In the genomic region with DNA sequence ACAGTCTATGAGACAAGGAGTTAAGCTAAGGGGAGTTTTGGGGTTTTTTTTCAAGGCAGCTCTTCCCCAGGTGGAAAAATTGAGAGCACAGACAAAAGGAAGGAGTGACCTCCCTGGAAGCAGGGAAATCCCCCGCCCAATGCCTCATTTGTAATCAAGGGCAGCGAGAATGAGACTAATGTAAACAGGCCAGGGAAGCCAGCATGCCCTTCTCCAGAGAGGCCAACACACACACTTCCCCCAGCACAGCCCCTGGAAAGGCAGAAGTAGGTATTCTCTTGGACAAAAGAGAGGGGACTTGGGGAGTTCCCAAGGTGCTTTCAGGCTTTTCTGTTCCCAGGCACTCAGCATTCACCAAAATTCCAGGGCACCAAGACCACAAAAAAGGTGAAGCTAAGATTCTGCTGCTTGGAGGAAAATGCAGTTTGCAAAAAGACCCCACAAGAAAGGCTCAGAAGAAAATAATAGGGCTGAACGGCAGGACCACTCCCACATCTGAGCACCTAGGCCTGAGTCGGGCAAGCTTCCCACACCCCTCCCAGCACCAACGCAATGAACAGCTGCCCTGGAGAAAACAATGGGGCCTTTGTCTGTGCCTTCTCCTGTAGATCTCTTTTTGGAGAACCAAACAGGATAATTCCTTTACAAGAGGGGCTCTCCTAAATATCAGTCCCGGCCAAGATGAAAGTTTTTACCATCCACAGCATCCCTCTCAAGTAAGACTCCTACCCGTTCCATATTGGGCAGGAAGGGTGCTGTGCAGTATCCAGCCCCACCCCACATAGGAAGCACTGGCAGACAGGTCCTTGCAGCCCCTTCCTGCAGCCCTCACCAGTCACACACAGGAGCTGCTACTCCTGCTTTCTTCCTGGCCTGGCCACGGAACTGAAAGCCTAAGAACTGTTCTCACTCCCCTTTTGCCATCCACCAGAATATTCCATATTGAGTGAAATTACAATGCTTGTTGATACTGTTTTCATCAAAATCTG, we compare ENCODE assay signal across 8 cellular contexts.
A peak's percentile ranks its signal among the peaks of the same experiment; 100 is the strongest.
DNase-seq lines count a peak whose midpoint lies in the region; ATAC-seq lines count a peak whose summit lies in the region.

No MANE protein-coding gene starts in this region.

- ATAC-seq in GM19324 (IDR thresholded peaks at IDR 0.05; ENCODE audit: low FRiP score, unreplicated experiment) = no peak

- peak; percentile 66 for DNase-seq in ELR (ENCODE audit: low read depth)
- DNase-seq in NCI-H2227 treated with DMSO at 0.1 percent for 48 hours (lab: John Stamatoyannopoulos, UW) = peak; percentile 68
- DNase-seq in glomerular visceral epithelial cell (ENCODE audit: extremely low spot score) = peak; percentile 55
- peak; percentile 54 for DNase-seq in putamen (ENCODE audit: low spot score)
- DNase-seq in DMS 273 (lab: John Stamatoyannopoulos, UW; ENCODE audit: unreplicated experiment) = no peak
- no peak for DNase-seq in NCI-H2107 treated with DMSO at 0.1 percent for 48 hours (lab: John Stamatoyannopoulos, UW; ENCODE audit: unreplicated experiment)
- no peak for DNase-seq in GM19240 (ENCODE audit: insufficient read length, low spot score)

Comparison
In these comparisons a context has a peak if more than half of its experiments do, and no peak if none do; other contexts are left out.
1. DNase-seq: peak in ELR (single experiment), NCI-H2227 treated with DMSO at 0.1 percent for 48 hours (single experiment), glomerular visceral epithelial cell (single experiment) and putamen (single experiment); none in DMS 273 (single experiment), NCI-H2107 treated with DMSO at 0.1 percent for 48 hours (single experiment) and GM19240 (single experiment).